ENCODE assay signal across 10 cellular contexts in the genomic region with DNA sequence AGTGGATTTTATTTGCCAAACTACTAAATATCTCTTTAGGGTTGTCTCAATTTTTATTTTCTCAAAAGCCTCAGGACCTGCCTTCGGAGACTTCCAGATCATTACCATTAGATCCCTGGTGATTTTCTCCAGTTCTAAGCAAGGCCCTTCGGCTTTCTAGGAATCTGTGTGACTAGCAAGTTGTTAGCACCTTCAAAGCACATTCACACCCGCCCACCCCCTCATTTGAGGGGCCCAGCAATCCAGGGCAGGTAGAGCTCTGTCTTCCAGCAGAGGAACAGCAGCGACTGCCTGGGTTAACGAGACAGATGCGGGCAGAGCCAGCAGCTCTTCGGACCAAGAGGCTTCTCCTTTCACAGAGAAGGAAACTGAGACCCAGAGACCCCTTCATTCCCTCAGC. TPM values are rescaled to one million over a fixed set of nuclear protein-coding genes. Genes with fewer than 3 reads are reported as not detected.
DNase-seq lines count a peak whose midpoint lies in the region; ATAC-seq and TF ChIP-seq lines count a peak whose summit lies in the region.
"Had no signal": no experiment of that assay in that cellular context is flagged by ENCODE, and none has a peak within 500 bp of the region (broad histone marks: within the 10 kb centered on the region; RNA-seq: fewer than 3 reads in every experiment).

No MANE protein-coding gene starts in this region.

- H3K36me3 ChIP-seq in Loucy (ENCODE audit: insufficient read depth, low read length) (peaks cover 56% of the 10 kb centered on the region; the same call in 1 of the 2 replicates), colonic mucosa (no peaks in the 10 kb centered on the region)

- no peaks in the 10 kb centered on the region for H3K9me2 ChIP-seq in Loucy (replicated peaks; ENCODE audit: low read depth, low read length)

- H3K9ac ChIP-seq in Loucy (ENCODE audit: low read depth, low read length, poor library complexity, severe bottlenecking) (peak overlapping the region; percentile 94), colonic mucosa (ENCODE audit: low read depth in 2 of 2, low read length in 2 of 2) (peak overlapping the region; percentile 36 to 90)

- H3K4me3 ChIP-seq in AG04449 (ENCODE audit: low read depth, low read length), result peak overlapping the region; percentile 85
- peak overlapping the region; percentile 92 for H3K4me3 ChIP-seq in Loucy (ENCODE audit: low read length, poor library complexity, severe bottlenecking)
- H3K4me3 ChIP-seq in colonic mucosa, result peak overlapping the region; percentile 76

- no peaks in the 10 kb centered on the region for H3K27me3 ChIP-seq in Loucy (ENCODE audit: insufficient read depth, low read length, poor library complexity, severe bottlenecking)
- H3K27me3 ChIP-seq in colonic mucosa, result no peaks in the 10 kb centered on the region

- peaks cover 71 to 82% of the 10 kb centered on the region in 2 donors for H3K4me1 Mint-ChIP-seq in natural killer cell

- peaks cover 65% of the 10 kb centered on the region for H4K20me1 ChIP-seq in Loucy (ENCODE audit: insufficient read depth, low read length, poor library complexity, severe bottlenecking)

- ATAC-seq in natural killer cell (no peak), GM18870 (IDR thresholded peaks at IDR 0.05; ENCODE audit: unreplicated experiment) (no peak), GM18909 (IDR thresholded peaks at IDR 0.05; ENCODE audit: poor library complexity, unreplicated experiment) (no peak)

- H3F3A ChIP-seq in Loucy (ENCODE audit: low read depth), result no peaks in the 10 kb centered on the region

- H3K4me2 ChIP-seq in Loucy (ENCODE audit: low read depth, low read length, poor library complexity, severe bottlenecking), result peak overlapping the region; percentile 99

- peak overlapping the region; percentile 96 for H3K27ac ChIP-seq in colonic mucosa

- no peaks in the 10 kb centered on the region for H3K9me3 Mint-ChIP-seq in natural killer cell

- CTCF ChIA-PET in AG04449 (lab: Yijun Ruan, JAX), result no interaction called here

- H3K27me3 Mint-ChIP-seq in natural killer cell (ENCODE audit: low read depth in 2 of 2), result no peaks in the 10 kb centered on the region

- POLR2A ChIA-PET in AG04449 (lab: Yijun Ruan, JAX), result interaction anchor here (0.9 to 1.9 kb wide), 6 partner anchors 8 to 49 kb away, joined by 3 to 15 read pairs (median 6); no protein-coding TSS in a partner anchor

- no peak for DNase-seq in AG04449 (ENCODE audit: low read depth, low spot score)
- peak; percentile 18 for DNase-seq in colonic mucosa
- DNase-seq in natural killer cell, result no peak
- no peak for DNase-seq in SW480 (ENCODE audit: low spot score)
- DNase-seq in NCI-H345 treated with DMSO at 0.1 percent for 48 hours (lab: John Stamatoyannopoulos, UW; ENCODE audit: unreplicated experiment), result no peak
- DNase-seq: effector CD8-positive, alpha-beta T cell; T-helper 9 cell had no signal

- TF ChIP-seq CTCF in AG04449 (IDR thresholded peaks at IDR 0.05; ENCODE audit: insufficient read depth, low read length, missing control alignments) (no peak), Loucy (conservative IDR thresholded peaks at IDR 0.05; ENCODE audit: low read length) (no peak), colonic mucosa (IDR thresholded peaks at IDR 0.05) (no peak), natural killer cell (IDR thresholded peaks at IDR 0.05) (no peak)

- peaks cover 79% of the 10 kb centered on the region for H3K4me1 ChIP-seq in Loucy (ENCODE audit: insufficient read depth, low read length, poor library complexity, severe bottlenecking)
- H3K4me1 ChIP-seq in colonic mucosa, result peaks cover 25% of the 10 kb centered on the region

- H3K27ac Mint-ChIP-seq in natural killer cell, result peak overlapping the region; percentile 98 to 99

- H3K9me3 ChIP-seq in Loucy (ENCODE audit: insufficient read depth, low read depth, low read length) (no peaks in the 10 kb centered on the region), colonic mucosa (no peaks in the 10 kb centered on the region)

- peak overlapping the region; percentile 94 for H3K4me3 Mint-ChIP-seq in natural killer cell

- H2AFZ ChIP-seq in Loucy (ENCODE audit: low read length), result no peak overlapping the region

- peaks cover 10% of the 10 kb centered on the region for H3K36me3 Mint-ChIP-seq in natural killer cell

- peaks cover 85% of the 10 kb centered on the region for H3K79me2 ChIP-seq in Loucy (ENCODE audit: insufficient read depth, low read length)

- intact Hi-C loops in colonic mucosa (cut with DNase I) (no loop called here), natural killer cell (cut with micrococcal nuclease) (no loop called here)

RNA-seq across cellular contexts. Expression of gene WDR1, which starts 2.0 kb away (rescaled TPM):
- total RNA-seq in colonic mucosa (100 to 1,000 TPM; 437 to 476 TPM), natural killer cell (100 to 1,000 TPM; 411 to 477 (median 468) TPM)
